Comparison of ENCODE assay signal across 30 cellular contexts in genomic region chr19:4521170-4521887, GRCh38. TPM values are rescaled to one million over a fixed set of nuclear protein-coding genes. Genes with fewer than 3 reads are reported as not detected.
A peak's percentile ranks its signal among the peaks of the same experiment; 100 is the strongest.
DNase-seq lines count a peak whose midpoint lies in the region; ATAC-seq, FAIRE-seq and TF ChIP-seq lines count a peak whose summit lies in the region.
"Had no signal": no experiment of that assay in that cellular context is flagged by ENCODE, and none has a peak within 500 bp of the region (broad histone marks: within the 10 kb centered on the region; RNA-seq: fewer than 3 reads in every experiment).

No MANE protein-coding gene starts in this region.

- peak; percentile 68 for FAIRE-seq in HepG2 (lab: Jason Lieb, UNC)
- FAIRE-seq: A204.1, endometrium, islet of Langerhans, pancreas had no signal

- CTCF ChIA-PET in HepG2 (lab: Yijun Ruan, JAX; ENCODE audit: low intra/inter-chr PET ratio, low total read pairs), result no interaction called here

- POLR2A ChIA-PET in HepG2 (lab: Yijun Ruan, JAX), result interaction anchor here (1.1 to 1.6 kb wide), 4 partner anchors 14 to 179 kb away, joined by 4 to 15 read pairs (median 8); partner anchors contain the start of genes HDGFL2, LRG1 and PLIN5

- 21% methylated on average over 9 of the region's 11 CpGs for WGBS in HepG2 (ENCODE audit: low lambda C conversion rate)

- H3K79me2 ChIP-seq in HepG2 (ENCODE audit: insufficient read depth, low read length), result no peaks in the 10 kb centered on the region

- no peak; a peak in 1 of 4 replicates for TF ChIP-seq POLR2A in HepG2 (IDR thresholded peaks at IDR 0.05; ENCODE audit: insufficient read depth in 1 of 2, low read depth in 2 of 2, low read length in 2 of 2)

- no peaks in the 10 kb centered on the region for H3K27me3 ChIP-seq in HepG2 (ENCODE audit: control insufficient read depth in 1 of 2, insufficient read depth in 2 of 2, low read length in 2 of 2)
- H3K27me3 ChIP-seq: adrenal gland, breast epithelium, pancreas, upper lobe of left lung had no signal

- H3K4me2 ChIP-seq in HepG2 (ENCODE audit: low read depth, low read length), result peak overlapping the region; percentile 73

- intact Hi-C loops in Right ventricle myocardium superior (cut with DNase I) (no loop called here), Right ventricle myocardium inferior (cut with DNase I) (no loop called here), HepG2 (cut with micrococcal nuclease; ENCODE audit: unreplicated experiment) (no loop called here)

- TF ChIP-seq RAD21 in HepG2 (CRISPR knock-in tag; IDR thresholded peaks at IDR 0.05), result no peak

- no peaks in the 10 kb centered on the region for H3K36me3 ChIP-seq in HepG2 (replicated peaks in 1 of 2; ENCODE audit: control insufficient read depth in 1 of 2, insufficient read depth in 2 of 2, low read length in 2 of 2)
- H3K36me3 ChIP-seq: adrenal gland, breast epithelium, pancreas, upper lobe of left lung had no signal

- H4K20me1 ChIP-seq in HepG2 (ENCODE audit: insufficient read depth, low read length), result no peaks in the 10 kb centered on the region

- H3K9ac ChIP-seq in HepG2 (ENCODE audit: insufficient read depth, low read depth, low read length), result peak overlapping the region; percentile 50

- DNase-seq in Right ventricle myocardium superior, result peak; percentile 44
- DNase-seq in Right ventricle myocardium inferior (ENCODE audit: missing footprints), result no peak
- DNase-seq in UCSD-AML1 (lab: John Stamatoyannopoulos, UW; ENCODE audit: unreplicated experiment), result peak; percentile 20
- peak; percentile 60 for DNase-seq in HepG2 (ENCODE audit: low spot score)
- DNase-seq in kidney glomerular epithelial cell (lab: John Stamatoyannopoulos, UW), result no peak
- no peak for DNase-seq in NCI-H1436 (lab: John Stamatoyannopoulos, UW)
- no peak for DNase-seq in activated CD8-positive, alpha-beta memory T cell treated with anti-CD3 and anti-CD28 coated beads, Interleukin-2, amount 50 U/mL, for 48 hours
- no peak for DNase-seq in foreskin melanocyte
- DNase-seq: activated CD4-positive, alpha-beta T cell treated with anti-CD3 and anti-CD28 coated beads, Interleukin-2, amount 10 ng/mL, durations not matched to agents 24 days and 14 days; activated effector memory CD4-positive, alpha-beta T cell treated with Interleukin-2 at 50 U/mL for 16 hours; adrenal gland; foreskin fibroblast; GDM1; HFFc6; hypothalamus; MM.1S; naive thymus-derived CD4-positive, alpha-beta T cell; NCI-H1694; NCI-H748 treated with DMSO at 0.1 percent for 48 hours; pancreas; stimulated activated CD4-positive, alpha-beta T cell treated with anti-CD3 and anti-CD28 coated beads, Interleukin-4, amount 100 ng/mL, for 24 hours; stomach; T-cell; upper lobe of left lung had no signal

- TSS peak; percentile 64 for BruUV-seq in HepG2 (replicated peaks; lab: Mats Ljungman, UMichigan)

- ATAC-seq in Right ventricle myocardium superior (ENCODE audit: poor library complexity) (no peak), Right ventricle myocardium inferior (no peak), HepG2 (peak; percentile 53)
- ATAC-seq: naive thymus-derived CD4-positive, alpha-beta T cell; pancreas; T-cell had no signal

- in situ Hi-C loops in HepG2 (cut with HindIII; ENCODE audit: extremely low pct_ligation_motif_present, low pct_unique_long_range_greater_than_20kb), result no loop called here

- H3K4me3 ChIP-seq in HepG2 (replicated peaks in 1 of 3; ENCODE audit: insufficient read depth in 1 of 3, low read depth in 2 of 3, low read length in 3 of 3), result peak overlapping the region; percentile 1 to 58 (median 15); a peak in 4 of 6 replicates
- H3K4me3 ChIP-seq: adrenal gland, breast epithelium, pancreas, skin epidermis, stomach, upper lobe of left lung had no signal

- H3K9me3 ChIP-seq in HepG2 (ENCODE audit: low read length), result no peaks in the 10 kb centered on the region
- H3K9me3 ChIP-seq: adrenal gland, breast epithelium, pancreas, stomach, upper lobe of left lung had no signal

- H2AFZ ChIP-seq in HepG2 (ENCODE audit: low read length), result no peak overlapping the region

- TF ChIP-seq EP300 in HepG2 (IDR thresholded peaks at IDR 0.05; ENCODE audit: low read depth in 2 of 2, low read length in 2 of 2), result peak in 1 of 2 experiments; percentile 72; a peak in 1 of 4 replicates
- TF ChIP-seq EP300 in HepG2 (CRISPR knock-in tag; IDR thresholded peaks at IDR 0.05; ENCODE audit: borderline replicate concordance), result peak; percentile 51; the same call in 1 of the 2 replicates

- peak overlapping the region; percentile 57 for H3K27ac ChIP-seq in HepG2 (ENCODE audit: extremely low read length, insufficient read depth, low read length)
- H3K27ac ChIP-seq: adrenal gland, breast epithelium, pancreas, skin epidermis, upper lobe of left lung had no signal

- peaks cover 68% of the 10 kb centered on the region for H3K4me1 ChIP-seq in HepG2 (ENCODE audit: insufficient read depth, low read length)
- H3K4me1 ChIP-seq: adrenal gland, pancreas, upper lobe of left lung had no signal

- peak; percentile 16; the same call in 1 of the 2 replicates for TF ChIP-seq CTCF in HepG2 (CRISPR knock-in tag; IDR thresholded peaks at IDR 0.05)

RNA-seq across cellular contexts. Expression of gene PLIN4, which starts 3.0 kb away (rescaled TPM):
- total RNA-seq in Right ventricle myocardium superior, result 239 TPM
- total RNA-seq in Right ventricle myocardium inferior, result 241 TPM
- 0.80 and 1.3 TPM in 2 replicates for total RNA-seq in HepG2 (2016; rRNA removed; fragmentation: Illumina TruSeq; extraction: Trizol)
- 1.2 and 1.4 TPM in 2 replicates for total RNA-seq in HepG2 (2016; cell fraction: cytosol; rRNA removed; fragmentation: Illumina TruSeq; extraction: Trizol; ENCODE audit: low read depth)
- total RNA-seq in HepG2 (2016; cell fraction: insoluble cytoplasmic fraction; rRNA removed; fragmentation: Illumina TruSeq; extraction: Trizol), result 0.68 and 1.3 TPM in 2 replicates
- total RNA-seq in HepG2 (2016; cell fraction: membrane; rRNA removed; fragmentation: Illumina TruSeq; extraction: Trizol), result 0.12 and 0.21 TPM in 2 replicates
- 1.0 and 1.1 TPM in 2 replicates for total RNA-seq in HepG2 (2016; cell fraction: nucleus; rRNA removed; fragmentation: Illumina TruSeq; extraction: Trizol)
- 1.1 and 1.9 TPM in 2 replicates for polyA plus RNA-seq in HepG2 (2011; rRNA removed)
- polyA plus RNA-seq in HepG2 (2011; cell fraction: cytosol; rRNA removed), result 0.72 and 0.76 TPM in 2 replicates
- polyA plus RNA-seq in HepG2 (2011; cell fraction: nucleus; rRNA removed), result 12.5 and 14.8 TPM in 2 replicates
- 0.82 and 1.4 TPM in 2 replicates for polyA plus RNA-seq in HepG2 (2012)
- 1.2 and 1.5 TPM in 2 replicates for polyA plus RNA-seq in HepG2 (2016; cell fraction: cytosol; fragmentation: Illumina TruSeq; extraction: Trizol; ENCODE audit: low read depth)
- polyA plus RNA-seq in HepG2 (2016; cell fraction: insoluble cytoplasmic fraction; fragmentation: Illumina TruSeq; extraction: Trizol; ENCODE audit: low read depth), result 0.48 and 0.53 TPM in 2 replicates
- polyA plus RNA-seq in HepG2 (2016; cell fraction: membrane; fragmentation: Illumina TruSeq; extraction: Trizol; ENCODE audit: low read depth), result 0.08 and 0.13 TPM in 2 replicates
- 2.9 and 3.1 TPM in 2 replicates for polyA plus RNA-seq in HepG2 (2016; cell fraction: nucleus; fragmentation: Illumina TruSeq; extraction: Trizol; ENCODE audit: insufficient read depth, low read depth)
- 0.19 and 0.78 TPM in 2 replicates for polyA minus RNA-seq in HepG2 (2011; rRNA and poly(A)+ RNA removed; ENCODE audit: low replicate concordance)
- 1.1 and 1.3 TPM in 2 replicates for polyA minus RNA-seq in HepG2 (2011; cell fraction: cytosol; rRNA and poly(A)+ RNA removed)
- 1.0 and 1.6 TPM in 2 replicates for polyA minus RNA-seq in HepG2 (2011; cell fraction: nucleus; rRNA and poly(A)+ RNA removed)
- total RNA-seq: activated CD4-positive, alpha-beta T cell treated with anti-CD3 and anti-CD28 coated beads, Interleukin-2, amount 10 ng/mL, durations not matched to agents 24 days and 14 days; HFFc6 had no signal

RNA-seq across cellular contexts. Expression of gene PLIN5, which starts 13.7 kb away (rescaled TPM):
- 64.6 TPM for total RNA-seq in Right ventricle myocardium superior
- total RNA-seq in Right ventricle myocardium inferior, result 50.4 TPM
- total RNA-seq in HepG2 (2016; rRNA removed; fragmentation: Illumina TruSeq; extraction: Trizol), result 1.6 and 1.8 TPM in 2 replicates
- 0.35 and 0.40 TPM in 2 replicates for total RNA-seq in HepG2 (2016; cell fraction: cytosol; rRNA removed; fragmentation: Illumina TruSeq; extraction: Trizol; ENCODE audit: low read depth)
- 0.94 and 1.8 TPM in 2 replicates for total RNA-seq in HepG2 (2016; cell fraction: insoluble cytoplasmic fraction; rRNA removed; fragmentation: Illumina TruSeq; extraction: Trizol)
- total RNA-seq in HepG2 (2016; cell fraction: membrane; rRNA removed; fragmentation: Illumina TruSeq; extraction: Trizol), result 0.65 TPM in 2 replicates
- total RNA-seq in HepG2 (2016; cell fraction: nucleus; rRNA removed; fragmentation: Illumina TruSeq; extraction: Trizol), result 1.9 TPM in 2 replicates
- polyA plus RNA-seq in HepG2 (2011; rRNA removed), result 4.8 and 6.3 TPM in 2 replicates
- 1.6 and 1.9 TPM in 2 replicates for polyA plus RNA-seq in HepG2 (2011; cell fraction: cytosol; rRNA removed)
- 31.7 and 40.6 TPM in 2 replicates for polyA plus RNA-seq in HepG2 (2011; cell fraction: nucleus; rRNA removed)
- polyA plus RNA-seq in HepG2 (2012), result 1.9 and 2.0 TPM in 2 replicates
- polyA plus RNA-seq in HepG2 (2016; cell fraction: cytosol; fragmentation: Illumina TruSeq; extraction: Trizol; ENCODE audit: low read depth), result 0.12 and 0.53 TPM in 2 replicates
- 0.77 and 1.4 TPM in 2 replicates for polyA plus RNA-seq in HepG2 (2016; cell fraction: insoluble cytoplasmic fraction; fragmentation: Illumina TruSeq; extraction: Trizol; ENCODE audit: low read depth)
- 0.11 and 0.52 TPM in 2 replicates for polyA plus RNA-seq in HepG2 (2016; cell fraction: membrane; fragmentation: Illumina TruSeq; extraction: Trizol; ENCODE audit: low read depth)
- polyA plus RNA-seq in HepG2 (2016; cell fraction: nucleus; fragmentation: Illumina TruSeq; extraction: Trizol; ENCODE audit: insufficient read depth, low read depth), result 5.8 and 8.9 TPM in 2 replicates
- polyA minus RNA-seq in HepG2 (2011; rRNA and poly(A)+ RNA removed; ENCODE audit: low replicate concordance), result 0.47 and 3.5 TPM in 2 replicates
- 0.97 and 0.99 TPM in 2 replicates for polyA minus RNA-seq in HepG2 (2011; cell fraction: cytosol; rRNA and poly(A)+ RNA removed)
- 4.1 and 4.4 TPM in 2 replicates for polyA minus RNA-seq in HepG2 (2011; cell fraction: nucleus; rRNA and poly(A)+ RNA removed)
- total RNA-seq: activated CD4-positive, alpha-beta T cell treated with anti-CD3 and anti-CD28 coated beads, Interleukin-2, amount 10 ng/mL, durations not matched to agents 24 days and 14 days; HFFc6 had no signal
- polyA plus RNA-seq: IgD-negative memory B cell had no signal

RNA-seq across cellular contexts. Expression of gene LRG1, which starts 18.5 kb away (rescaled TPM):
- total RNA-seq in Right ventricle myocardium superior (0.22 TPM), Right ventricle myocardium inferior (0.73 TPM), HepG2 (2016; rRNA removed; fragmentation: Illumina TruSeq; extraction: Trizol) (7.1 and 12.0 TPM in 2 replicates)
- total RNA-seq in HepG2 (2016; cell fraction: cytosol; rRNA removed; fragmentation: Illumina TruSeq; extraction: Trizol; ENCODE audit: low read depth), result 2.0 and 2.2 TPM in 2 replicates
- 5.8 and 13.0 TPM in 2 replicates for total RNA-seq in HepG2 (2016; cell fraction: insoluble cytoplasmic fraction; rRNA removed; fragmentation: Illumina TruSeq; extraction: Trizol)
- total RNA-seq in HepG2 (2016; cell fraction: membrane; rRNA removed; fragmentation: Illumina TruSeq; extraction: Trizol), result 4.2 and 4.7 TPM in 2 replicates
- total RNA-seq in HepG2 (2016; cell fraction: nucleus; rRNA removed; fragmentation: Illumina TruSeq; extraction: Trizol), result 10.2 and 12.3 TPM in 2 replicates
- polyA plus RNA-seq in HepG2 (2011; rRNA removed), result 39.3 and 48.9 TPM in 2 replicates
- 33.3 and 38.7 TPM in 2 replicates for polyA plus RNA-seq in HepG2 (2011; cell fraction: cytosol; rRNA removed)
- 12.1 and 16.5 TPM in 2 replicates for polyA plus RNA-seq in HepG2 (2011; cell fraction: nucleus; rRNA removed)
- polyA plus RNA-seq in HepG2 (2012), result 8.4 and 14.3 TPM in 2 replicates
- polyA plus RNA-seq in HepG2 (2016; cell fraction: cytosol; fragmentation: Illumina TruSeq; extraction: Trizol; ENCODE audit: low read depth), result 2.4 and 2.6 TPM in 2 replicates
- polyA plus RNA-seq in HepG2 (2016; cell fraction: insoluble cytoplasmic fraction; fragmentation: Illumina TruSeq; extraction: Trizol; ENCODE audit: low read depth), result 6.6 and 8.6 TPM in 2 replicates
- polyA plus RNA-seq in HepG2 (2016; cell fraction: membrane; fragmentation: Illumina TruSeq; extraction: Trizol; ENCODE audit: low read depth), result 4.2 and 4.9 TPM in 2 replicates
- polyA plus RNA-seq in HepG2 (2016; cell fraction: nucleus; fragmentation: Illumina TruSeq; extraction: Trizol; ENCODE audit: insufficient read depth, low read depth), result 20.0 and 22.9 TPM in 2 replicates
- polyA minus RNA-seq in HepG2 (2011; rRNA and poly(A)+ RNA removed; ENCODE audit: low replicate concordance), result 0.77 and 28.9 TPM in 2 replicates
- polyA minus RNA-seq in HepG2 (2011; cell fraction: cytosol; rRNA and poly(A)+ RNA removed), result 12.1 and 23.5 TPM in 2 replicates
- polyA minus RNA-seq in HepG2 (2011; cell fraction: nucleus; rRNA and poly(A)+ RNA removed), result 3.2 and 5.6 TPM in 2 replicates
- total RNA-seq: HFFc6 had no signal

RNA-seq across cellular contexts. Expression of gene SEMA6B, which starts 38.2 kb away (rescaled TPM):
- total RNA-seq in Right ventricle myocardium superior (15.0 TPM), Right ventricle myocardium inferior (16.7 TPM), HepG2 (2016; rRNA removed; fragmentation: Illumina TruSeq; extraction: Trizol) (37.0 and 67.1 TPM in 2 replicates)
- total RNA-seq in HepG2 (2016; cell fraction: cytosol; rRNA removed; fragmentation: Illumina TruSeq; extraction: Trizol; ENCODE audit: low read depth), result 14.3 and 14.5 TPM in 2 replicates
- total RNA-seq in HepG2 (2016; cell fraction: insoluble cytoplasmic fraction; rRNA removed; fragmentation: Illumina TruSeq; extraction: Trizol), result 29.9 and 68.6 TPM in 2 replicates
- total RNA-seq in HepG2 (2016; cell fraction: membrane; rRNA removed; fragmentation: Illumina TruSeq; extraction: Trizol), result 59.5 and 62.2 TPM in 2 replicates
- 51.6 and 59.6 TPM in 2 replicates for total RNA-seq in HepG2 (2016; cell fraction: nucleus; rRNA removed; fragmentation: Illumina TruSeq; extraction: Trizol)
- 45.5 and 56.2 TPM in 2 replicates for polyA plus RNA-seq in HepG2 (2011; rRNA removed)
- 55.1 and 78.1 TPM in 2 replicates for polyA plus RNA-seq in HepG2 (2011; cell fraction: cytosol; rRNA removed)
- polyA plus RNA-seq in HepG2 (2011; cell fraction: nucleus; rRNA removed), result 60.7 and 73.5 TPM in 2 replicates
- 31.8 and 42.2 TPM in 2 replicates for polyA plus RNA-seq in HepG2 (2012)
- polyA plus RNA-seq in HepG2 (2016; cell fraction: cytosol; fragmentation: Illumina TruSeq; extraction: Trizol; ENCODE audit: low read depth), result 17.9 and 18.2 TPM in 2 replicates
- polyA plus RNA-seq in HepG2 (2016; cell fraction: insoluble cytoplasmic fraction; fragmentation: Illumina TruSeq; extraction: Trizol; ENCODE audit: low read depth), result 55.9 and 71.2 TPM in 2 replicates
- polyA plus RNA-seq in HepG2 (2016; cell fraction: membrane; fragmentation: Illumina TruSeq; extraction: Trizol; ENCODE audit: low read depth), result 62.0 and 68.4 TPM in 2 replicates
- 120 and 123 TPM in 2 replicates for polyA plus RNA-seq in HepG2 (2016; cell fraction: nucleus; fragmentation: Illumina TruSeq; extraction: Trizol; ENCODE audit: insufficient read depth, low read depth)
- 0.23 and 250 TPM in 2 replicates for polyA minus RNA-seq in HepG2 (2011; rRNA and poly(A)+ RNA removed; ENCODE audit: low replicate concordance)
- 72.0 and 86.5 TPM in 2 replicates for polyA minus RNA-seq in HepG2 (2011; cell fraction: cytosol; rRNA and poly(A)+ RNA removed)
- polyA minus RNA-seq in HepG2 (2011; cell fraction: nucleus; rRNA and poly(A)+ RNA removed), result 23.2 and 24.5 TPM in 2 replicates
- total RNA-seq: activated CD4-positive, alpha-beta T cell treated with anti-CD3 and anti-CD28 coated beads, Interleukin-2, amount 10 ng/mL, durations not matched to agents 24 days and 14 days had no signal
- polyA plus RNA-seq: IgD-negative memory B cell; naive thymus-derived CD4-positive, alpha-beta T cell had no signal

RNA-seq across cellular contexts. Expression of gene HDGFL2, which starts 49.2 kb away (rescaled TPM):
- 27.8 TPM for total RNA-seq in Right ventricle myocardium superior
- total RNA-seq in Right ventricle myocardium inferior, result 28.2 TPM
- 47.9 and 51.1 TPM in 2 replicates for total RNA-seq in HepG2 (2016; rRNA removed; fragmentation: Illumina TruSeq; extraction: Trizol)
- total RNA-seq in HepG2 (2016; cell fraction: cytosol; rRNA removed; fragmentation: Illumina TruSeq; extraction: Trizol; ENCODE audit: low read depth), result 7.5 and 8.8 TPM in 2 replicates
- total RNA-seq in HepG2 (2016; cell fraction: insoluble cytoplasmic fraction; rRNA removed; fragmentation: Illumina TruSeq; extraction: Trizol), result 38.9 and 55.4 TPM in 2 replicates
- total RNA-seq in HepG2 (2016; cell fraction: membrane; rRNA removed; fragmentation: Illumina TruSeq; extraction: Trizol), result 11.6 and 13.8 TPM in 2 replicates
- 29.4 and 31.2 TPM in 2 replicates for total RNA-seq in HepG2 (2016; cell fraction: nucleus; rRNA removed; fragmentation: Illumina TruSeq; extraction: Trizol)
- 20.0 and 26.0 TPM in 2 replicates for polyA plus RNA-seq in HepG2 (2011; rRNA removed)
- 11.0 and 22.9 TPM in 2 replicates for polyA plus RNA-seq in HepG2 (2011; cell fraction: cytosol; rRNA removed)
- 50.4 and 56.5 TPM in 2 replicates for polyA plus RNA-seq in HepG2 (2011; cell fraction: nucleus; rRNA removed)
- 20.9 and 29.2 TPM in 2 replicates for polyA plus RNA-seq in HepG2 (2012)
- 5.7 and 6.4 TPM in 2 replicates for polyA plus RNA-seq in HepG2 (2016; cell fraction: cytosol; fragmentation: Illumina TruSeq; extraction: Trizol; ENCODE audit: low read depth)
- polyA plus RNA-seq in HepG2 (2016; cell fraction: insoluble cytoplasmic fraction; fragmentation: Illumina TruSeq; extraction: Trizol; ENCODE audit: low read depth), result 59.0 and 65.1 TPM in 2 replicates
- polyA plus RNA-seq in HepG2 (2016; cell fraction: membrane; fragmentation: Illumina TruSeq; extraction: Trizol; ENCODE audit: low read depth), result 8.6 and 10.8 TPM in 2 replicates
- 76.7 and 79.6 TPM in 2 replicates for polyA plus RNA-seq in HepG2 (2016; cell fraction: nucleus; fragmentation: Illumina TruSeq; extraction: Trizol; ENCODE audit: insufficient read depth, low read depth)
- polyA minus RNA-seq in HepG2 (2011; rRNA and poly(A)+ RNA removed; ENCODE audit: low replicate concordance), result 12.6 and 23.4 TPM in 2 replicates
- 10.2 and 16.9 TPM in 2 replicates for polyA minus RNA-seq in HepG2 (2011; cell fraction: cytosol; rRNA and poly(A)+ RNA removed)
- 12.0 and 12.8 TPM in 2 replicates for polyA minus RNA-seq in HepG2 (2011; cell fraction: nucleus; rRNA and poly(A)+ RNA removed)

Comparison
In these comparisons a context has a peak if more than half of its experiments do, and no peak if none do; other contexts are left out.
1. DNase-seq: peak in Right ventricle myocardium superior (single experiment), UCSD-AML1 (single experiment) and HepG2 (single experiment); none in Right ventricle myocardium inferior (single experiment), kidney glomerular epithelial cell (single experiment), NCI-H1436 (single experiment), activated CD8-positive, alpha-beta memory T cell treated with anti-CD3 and anti-CD28 coated beads, Interleukin-2, amount 50 U/mL, for 48 hours (single experiment) and foreskin melanocyte (single experiment).
2. RNA of gene PLIN4, which starts 3.0 kb away (total RNA-seq): 241 TPM in Right ventricle myocardium inferior (single experiment) and 239 TPM in Right ventricle myocardium superior (single experiment); 0.12 to 1.4 TPM in HepG2; every median in the first group is over 10 times any median in the second.
3. RNA of gene PLIN5, which starts 13.7 kb away (total RNA-seq): 64.6 TPM in Right ventricle myocardium superior (single experiment) and 50.4 TPM in Right ventricle myocardium inferior (single experiment); 0.35 to 1.9 TPM in HepG2; every median in the first group is over 10 times any median in the second.